ENCODE assay signal across 8 cellular contexts in the genomic region with DNA sequence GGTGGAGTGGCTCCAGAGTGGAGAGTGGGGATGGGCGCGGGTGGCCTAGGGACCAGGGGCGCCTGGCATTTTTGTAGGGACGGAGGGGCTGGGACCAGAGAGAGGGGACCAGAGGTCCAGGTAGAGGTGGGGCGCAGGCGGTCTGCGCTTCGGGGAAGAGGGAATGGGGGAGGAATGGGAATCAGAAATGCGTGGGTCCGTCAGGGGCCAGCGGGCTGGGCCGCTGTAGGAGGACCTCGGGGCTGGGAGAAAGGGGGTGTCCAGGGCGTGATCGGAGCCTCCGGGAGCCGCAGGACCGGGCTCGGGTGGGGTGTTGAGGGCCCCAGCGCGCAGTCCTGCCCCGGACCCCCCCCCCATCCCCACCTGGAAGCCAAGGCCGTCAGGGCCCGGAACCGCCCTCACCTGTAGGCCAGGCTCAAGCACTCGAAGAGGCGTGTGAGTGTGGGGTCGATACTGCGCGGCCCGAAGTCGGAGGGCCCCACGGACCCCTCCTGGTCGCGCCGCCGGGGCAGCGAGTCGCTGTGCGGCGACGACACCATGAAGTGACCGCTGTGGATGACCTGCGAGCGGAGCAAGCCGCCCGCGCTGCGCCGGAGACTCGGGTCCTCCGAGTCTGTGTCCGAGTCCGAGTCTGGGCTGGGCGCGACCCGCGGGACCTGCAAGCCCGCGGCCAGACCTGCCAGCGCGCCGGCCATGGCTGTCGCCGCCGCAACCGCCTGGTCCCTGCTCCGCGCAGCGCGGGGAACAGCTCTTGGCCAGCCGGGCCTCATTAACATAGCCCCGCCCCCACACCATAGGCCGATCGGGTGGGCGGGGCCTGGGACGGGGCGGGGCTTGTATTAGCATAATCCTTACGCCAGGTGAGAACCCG. TPM values are rescaled to one million over a fixed set of nuclear protein-coding genes. Genes with fewer than 3 reads are reported as not detected.
DNase-seq lines count a peak whose midpoint lies in the region; ATAC-seq and TF ChIP-seq lines count a peak whose summit lies in the region.

Gene MLXIPL (minus strand): TSS at position 725 of the 871 bp plus-strand sequence. CDS start 30 bp downstream, at position 695.

- H2AFZ ChIP-seq in parathyroid adenoma, result peak within 1 kb of the TSS; percentile 68

- H3K36me3 Mint-ChIP-seq in type B pancreatic cell, result no peaks in the 10 kb centered on the region

- H3K4me3 ChIP-seq in HUES64 (ENCODE audit: low read length), result peak within 1 kb of the TSS; percentile 76
- peak within 1 kb of the TSS; percentile 19 to 56 (median 50) for H3K4me3 ChIP-seq in heart right ventricle
- peak within 1 kb of the TSS; percentile 73 for H3K4me3 ChIP-seq in parathyroid adenoma (ENCODE audit: low read depth, low read length)

- DNase-seq in Ammon's horn (ENCODE audit: low spot score) (peak; percentile 66), SK-N-DZ (ENCODE audit: low spot score) (peak; percentile 73), heart right ventricle (peak; percentile 57 to 78), type B pancreatic cell (ENCODE audit: extremely low spot score, unreplicated experiment) (peak; percentile 81)

- TF ChIP-seq CTCF in heart right ventricle (IDR thresholded peaks at IDR 0.05), result no peak
- TF ChIP-seq CTCF in parathyroid adenoma (IDR thresholded peaks at IDR 0.05), result no peak
- no peak for TF ChIP-seq CTCF in type B pancreatic cell (conservative IDR thresholded peaks at IDR 0.05)

- H3K9me3 ChIP-seq in HUES64 (ENCODE audit: insufficient read depth, low read depth, low read length) (no peaks in the 10 kb centered on the region), heart right ventricle (no peaks in the 10 kb centered on the region), parathyroid adenoma (ENCODE audit: control insufficient read depth, low read length) (no peaks in the 10 kb centered on the region)

- H3K79me2 ChIP-seq in parathyroid adenoma, result no peaks in the 10 kb centered on the region

- ATAC-seq in heart right ventricle, result peak; percentile 75 to 94 (median 88)
- no peak for ATAC-seq in HG03280 (IDR thresholded peaks at IDR 0.05; ENCODE audit: unreplicated experiment)

- H3K9me3 Mint-ChIP-seq in type B pancreatic cell, result no peaks in the 10 kb centered on the region

- H3K27me3 ChIP-seq in HUES64 (ENCODE audit: insufficient read depth, low read length) (peaks cover 49% of the 10 kb centered on the region), heart right ventricle (peaks cover 8 to 85% (median 77%) of the 10 kb centered on the region in 7 donors), parathyroid adenoma (ENCODE audit: control insufficient read depth, insufficient read depth, low read length) (no peaks in the 10 kb centered on the region)

- peak within 1 kb of the TSS; percentile 23 for H3K27ac Mint-ChIP-seq in type B pancreatic cell

- no peaks in the 10 kb centered on the region for H3K4me1 Mint-ChIP-seq in type B pancreatic cell (ENCODE audit: unreplicated experiment)

- peak within 1 kb of the TSS; percentile 70 for H3K4me2 ChIP-seq in parathyroid adenoma (ENCODE audit: low read length)

- H3K27ac ChIP-seq in HUES64 (ENCODE audit: low read depth, low read length) (no peak within 1 kb of the TSS), adipose tissue (ENCODE audit: low read depth, low read length) (no peak within 1 kb of the TSS), heart right ventricle (no peak within 1 kb of the TSS), parathyroid adenoma (no peak within 1 kb of the TSS)

- H3K9ac ChIP-seq in HUES64 (ENCODE audit: low read depth, low read length), result peak within 1 kb of the TSS; percentile 47; the same call in 1 of the 2 replicates
- peak within 1 kb of the TSS; percentile 17 for H3K9ac ChIP-seq in parathyroid adenoma

- peaks cover 58% of the 10 kb centered on the region for H3K27me3 Mint-ChIP-seq in type B pancreatic cell

- intact Hi-C loops in heart right ventricle (cut with DNase I), result no loop called here

- H3K4me1 ChIP-seq in HUES64 (ENCODE audit: insufficient read depth, low read length) (no peaks in the 10 kb centered on the region; the same call in 1 of the 2 replicates), heart right ventricle (peaks cover 0 to 22% (median 20%) of the 10 kb centered on the region in 9 donors), parathyroid adenoma (peaks cover 5% of the 10 kb centered on the region)

- H3K36me3 ChIP-seq in HUES64 (ENCODE audit: insufficient read depth, low read length) (no peaks in the 10 kb centered on the region), heart right ventricle (no peaks in the 10 kb centered on the region), parathyroid adenoma (ENCODE audit: control insufficient read depth, insufficient read depth, low read length) (no peaks in the 10 kb centered on the region)

- 1% methylated on average over 80 of the region's 80 CpGs for WGBS in HUES64
- WGBS in adipose tissue, 3 donors, result 2 to 4% (median 2%) methylated on average over 53 to 80 of the region's 80 CpGs
- 1 to 2% methylated on average over 73 to 80 of the region's 80 CpGs for WGBS in heart right ventricle, 2 donors

- H3K4me3 Mint-ChIP-seq in type B pancreatic cell, result peak within 1 kb of the TSS; percentile 82

RNA-seq across cellular contexts. Expression of gene MLXIPL, which starts in this region (rescaled TPM):
- polyA plus RNA-seq in HUES64 (2013, experiment 1 of 2), result 2.3 TPM
- polyA plus RNA-seq in HUES64 (2013, experiment 2 of 2), result 3.8 TPM
- not detected in 2 replicates for polyA plus RNA-seq in SK-N-DZ (2014; cell fraction: cytosol; rRNA removed)
- not detected in 2 replicates for polyA plus RNA-seq in SK-N-DZ (2014; cell fraction: nucleus; rRNA removed)
- polyA plus RNA-seq in adipose tissue (100 to 1,000 TPM in 2 of 3 donors, 10 to 100 TPM in 1; 44.8 to 258 (median 139) TPM), heart right ventricle (10 to 100 TPM in 1 of 2 donors, 1 to 10 TPM in 1; 2.8 to 22.8 TPM)
- total RNA-seq in heart right ventricle (1 to 10 TPM in 5 of 10 donors, under 1 TPM in 3, not detected in 2; 0.28 to 8.5 (median 1.9) TPM), type B pancreatic cell (ENCODE audit: low replicate concordance) (27.8 and 35.6 TPM in 2 replicates)
